Comparison of ENCODE assay signal across 27 cellular contexts in the genomic region with DNA sequence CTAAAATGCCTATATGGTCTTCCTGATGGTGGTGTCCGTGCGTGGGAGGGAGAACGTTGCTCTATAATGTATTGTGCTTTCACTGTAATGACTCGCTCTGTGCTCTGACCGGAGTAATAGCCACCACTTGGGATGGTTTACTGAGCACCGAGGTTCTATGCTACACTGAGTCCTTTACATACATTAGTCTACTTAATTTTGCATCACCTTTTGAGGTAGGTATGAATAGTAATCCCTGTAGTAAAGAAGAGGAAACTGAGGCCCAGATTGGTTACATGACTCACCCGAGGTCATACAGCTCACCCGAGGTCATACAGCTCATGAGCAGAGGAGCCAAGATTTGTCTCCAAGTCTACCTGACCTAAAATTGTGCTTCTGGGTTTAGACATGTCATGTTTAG.
"Had no signal": no experiment of that assay in that cellular context is flagged by ENCODE, and none has a peak within 500 bp of the region (broad histone marks: within the 10 kb centered on the region; RNA-seq: fewer than 3 reads in every experiment).

No MANE protein-coding gene starts in this region.

- ATAC-seq: gastroesophageal sphincter; left cardiac atrium; lower lobe of right lung; natural killer cell treated with Interleukin-12 subunit alpha and Interleukin-12 subunit beta and Interleukin-15 and Interleukin-18, amount 100 ng/mL, for 72 hours had no signal

- H3K9me3 ChIP-seq: esophagus squamous epithelium, gastroesophageal sphincter, left ventricle myocardium inferior, lower lobe of right lung, ovary, right atrium auricular region, sigmoid colon, tibial artery, upper lobe of left lung, uterus had no signal

- H3K9me3 Mint-ChIP-seq: immature natural killer cell; natural killer cell treated with Interleukin-12 subunit alpha and Interleukin-12 subunit beta and Interleukin-15 and Interleukin-18, amount 100 ng/mL, for 72 hours; neural progenitor cell had no signal

- H3K4me1 ChIP-seq: esophagus squamous epithelium, gastroesophageal sphincter, lower lobe of right lung, neural progenitor cell, right atrium auricular region, tibial artery, uterus had no signal

- H3K4me3 Mint-ChIP-seq: immature natural killer cell; natural killer cell treated with Interleukin-12 subunit alpha and Interleukin-12 subunit beta and Interleukin-15 and Interleukin-18, amount 100 ng/mL, for 72 hours; neural progenitor cell had no signal

- DNase-seq: dorsolateral prefrontal cortex; effector CD8-positive, alpha-beta T cell; esophagus squamous epithelium; foreskin fibroblast; immature natural killer cell; kidney; left cardiac atrium; left ventricle myocardium inferior; lower lobe of right lung; mesenchymal stem cell; midbrain; nucleus accumbens; ovary; stimulated activated CD4-positive, alpha-beta T cell treated with anti-CD3 and anti-CD28 coated beads, Interleukin-2, amount 100 ng/mL, for 24 hours; stimulated activated CD4-positive, alpha-beta T cell treated with anti-CD3 and anti-CD28 coated beads, Interleukin-4, amount 100 ng/mL, for 4 hours; stimulated activated naive CD4-positive, alpha-beta T cell treated with Interleukin-2 at 50 U/mL for 16 hours; upper lobe of left lung; uterus had no signal

- H3K27ac Mint-ChIP-seq: immature natural killer cell; natural killer cell treated with Interleukin-12 subunit alpha and Interleukin-12 subunit beta and Interleukin-15 and Interleukin-18, amount 100 ng/mL, for 72 hours had no signal

- H3K36me3 Mint-ChIP-seq: immature natural killer cell; natural killer cell treated with Interleukin-12 subunit alpha and Interleukin-12 subunit beta and Interleukin-15 and Interleukin-18, amount 100 ng/mL, for 72 hours had no signal

- H3K27ac ChIP-seq: coronary artery, dorsolateral prefrontal cortex, epithelial cell of prostate, esophagus squamous epithelium, gastroesophageal sphincter, left ventricle myocardium inferior, lower lobe of right lung, neural progenitor cell, ovary, right atrium auricular region, sigmoid colon, skin epidermis, tibial artery, upper lobe of left lung, uterus had no signal

- H3K4me1 Mint-ChIP-seq: immature natural killer cell, neural progenitor cell had no signal

- H3K36me3 ChIP-seq: neural progenitor cell, right atrium auricular region, uterus had no signal

- H3K4me3 ChIP-seq: coronary artery, dorsolateral prefrontal cortex, esophagus squamous epithelium, gastroesophageal sphincter, left ventricle myocardium inferior, lower lobe of right lung, neural progenitor cell, ovary, right atrium auricular region, sigmoid colon, skin epidermis, tibial artery, upper lobe of left lung, uterus had no signal

- H3K27me3 ChIP-seq: dorsolateral prefrontal cortex, esophagus squamous epithelium, gastroesophageal sphincter, neural progenitor cell, ovary, right atrium auricular region, sigmoid colon, tibial artery, upper lobe of left lung, uterus had no signal

- FAIRE-seq: kidney had no signal
